Comparison of ENCODE assay signal across 10 cellular contexts in genomic region chr1:54227091-54227602, GRCh38. TPM values are rescaled to one million over a fixed set of nuclear protein-coding genes. Genes with fewer than 3 reads are reported as not detected.
DNase-seq lines count a peak whose midpoint lies in the region; ATAC-seq, FAIRE-seq and TF ChIP-seq lines count a peak whose summit lies in the region.
"Had no signal": no experiment of that assay in that cellular context is flagged by ENCODE, and none has a peak within 500 bp of the region (broad histone marks: within the 10 kb centered on the region; RNA-seq: fewer than 3 reads in every experiment).

No MANE protein-coding gene starts in this region.

- BruUV-seq in HCT116 (replicated peaks; lab: Mats Ljungman, UMichigan): no TSS peak

- no peak overlapping the region for H2AFZ ChIP-seq in HCT116 (ENCODE audit: low read depth, low read length, poor library complexity, severe bottlenecking)

- 33% methylated on average over 6 of the region's 8 CpGs for WGBS in A549 (ENCODE audit: missing lambda C conversion rate)

- H3K9me3 ChIP-seq in A549: no peaks in the 10 kb centered on the region
- no peaks in the 10 kb centered on the region for H3K9me3 ChIP-seq in HCT116 (ENCODE audit: control insufficient read depth in 1 of 2, insufficient read depth in 1 of 2, low read depth in 1 of 2, low read length in 2 of 2)

- CTCF ChIA-PET in A549 (lab: Yijun Ruan, JAX): interaction anchor here (0.8 to 1.2 kb wide), 2 partner anchors 151 to 262 kb away, joined by 3 to 4 read pairs; no protein-coding TSS in a partner anchor
- CTCF ChIA-PET in HCT116 (lab: Charles Lee): no interaction called here
- CTCF ChIA-PET in activated CD4-positive, alpha-beta memory T cell treated with anti-CD3 and anti-CD28 coated beads, Interleukin-2, amount 10 ng/mL, durations not matched to agents 7 days and 5 days (lab: Charles Lee): no interaction called here

- peaks cover 22% of the 10 kb centered on the region; the same call in 1 of the 3 replicates for H3K4me1 ChIP-seq in A549
- H3K4me1 ChIP-seq in HCT116 (ENCODE audit: control insufficient read depth in 1 of 2, insufficient read depth in 2 of 2, low read length in 2 of 2): peaks cover 23 to 37% of the 10 kb centered on the region in 2 experiments

- TF ChIP-seq POLR2A in A549 (IDR thresholded peaks at IDR 0.05; ENCODE audit: low read length) (no peak), HCT116 (IDR thresholded peaks at IDR 0.05; ENCODE audit: borderline replicate concordance, extremely low read depth, insufficient read depth, insufficient read length) (no peak)

- H3K27me3 ChIP-seq in HCT116 (ENCODE audit: insufficient read depth, low read length): no peaks in the 10 kb centered on the region

- no peaks in the 10 kb centered on the region for H3K27me3 Mint-ChIP-seq in activated CD4-positive, alpha-beta memory T cell treated with anti-CD3 and anti-CD28 coated beads, Interleukin-2, amount 10 ng/mL, durations not matched to agents 7 days and 5 days

- H3K9me3 Mint-ChIP-seq in activated CD4-positive, alpha-beta memory T cell treated with anti-CD3 and anti-CD28 coated beads, Interleukin-2, amount 10 ng/mL, durations not matched to agents 7 days and 5 days: no peaks in the 10 kb centered on the region

- H4K20me1 ChIP-seq in HCT116 (ENCODE audit: insufficient read depth): no peaks in the 10 kb centered on the region

- H3K4me3 Mint-ChIP-seq in activated CD4-positive, alpha-beta memory T cell treated with anti-CD3 and anti-CD28 coated beads, Interleukin-2, amount 10 ng/mL, durations not matched to agents 7 days and 5 days: no peak overlapping the region

- POLR2A ChIA-PET in A549 (lab: Yijun Ruan, JAX): no interaction called here
- POLR2A ChIA-PET in HCT116 (lab: Charles Lee): interaction anchor here (0.7 kb wide), 1 partner anchor 300 kb away, joined by 5 read pairs; no protein-coding TSS in a partner anchor
- POLR2A ChIA-PET in activated CD4-positive, alpha-beta memory T cell treated with anti-CD3 and anti-CD28 coated beads, Interleukin-2, amount 10 ng/mL, durations not matched to agents 7 days and 5 days (lab: Charles Lee): interaction anchor here (1.6 to 4.0 kb wide), 2 partner anchors 24 to 27 kb away, joined by 4 to 21 read pairs; partner anchors contain the start of genes CYB5RL and MRPL37

- TF ChIP-seq RAD21 in A549 (conservative IDR thresholded peaks at IDR 0.05 in 1 of 2, IDR thresholded peaks at IDR 0.05 in 1 of 2) (no peak), HCT116 (IDR thresholded peaks at IDR 0.05; ENCODE audit: low read depth) (no peak; the same call in 1 of the 2 replicates)

- peak; percentile 87 to 89 for ATAC-seq in A549
- ATAC-seq in HCT116: peak; percentile 89
- ATAC-seq in left lobe of liver: peak; percentile 14
- ATAC-seq in HG03175 (IDR thresholded peaks at IDR 0.05; ENCODE audit: unreplicated experiment): no peak
- no peak for ATAC-seq in HG02623 (IDR thresholded peaks at IDR 0.05; ENCODE audit: unreplicated experiment)

- peaks cover 49% of the 10 kb centered on the region for H3K36me3 Mint-ChIP-seq in activated CD4-positive, alpha-beta memory T cell treated with anti-CD3 and anti-CD28 coated beads, Interleukin-2, amount 10 ng/mL, durations not matched to agents 7 days and 5 days (ENCODE audit: low read depth)

- peak overlapping the region; percentile 35 for H3K27ac Mint-ChIP-seq in activated CD4-positive, alpha-beta memory T cell treated with anti-CD3 and anti-CD28 coated beads, Interleukin-2, amount 10 ng/mL, durations not matched to agents 7 days and 5 days

- H3K4me3 ChIP-seq in A549 (no peak overlapping the region), HCT116 (replicated peaks in 1 of 2; ENCODE audit: low read depth in 1 of 2, low read length in 2 of 2) (no peak overlapping the region; a peak in 1 of 4 replicates)

- H3K9me2 ChIP-seq in HCT116 (ENCODE audit: insufficient read depth): no peaks in the 10 kb centered on the region

- TF ChIP-seq CTCF in A549 (IDR thresholded peaks at IDR 0.05) (no peak), HCT116 (IDR thresholded peaks at IDR 0.05 in 2 of 3, conservative IDR thresholded peaks at IDR 0.05 in 1 of 3; ENCODE audit: borderline replicate concordance in 1 of 3, insufficient read depth in 1 of 3, low read depth in 2 of 3, low read length in 2 of 3) (no peak)

- no peak for FAIRE-seq in A549 (lab: Jason Lieb, UNC)

- peaks cover 51% of the 10 kb centered on the region for H3K4me1 Mint-ChIP-seq in activated CD4-positive, alpha-beta memory T cell treated with anti-CD3 and anti-CD28 coated beads, Interleukin-2, amount 10 ng/mL, durations not matched to agents 7 days and 5 days

- H3K79me2 ChIP-seq in HCT116 (ENCODE audit: insufficient read depth, low read length): no peaks in the 10 kb centered on the region

- RAD21 ChIA-PET in HCT116 (lab: Charles Lee; ENCODE audit: low non-redundant PET in 1 of 2, low total read pairs in 2 of 2, uncharacterized antibody in 2 of 2, unreplicated experiment in 2 of 2): interaction anchor here in 1 of 2 experiments (0.6 kb wide), 1 partner anchor 167 kb away, joined by 3 read pairs; no protein-coding TSS in a partner anchor

- no peak overlapping the region for H3K9ac ChIP-seq in HCT116 (ENCODE audit: low read length)

- TF ChIP-seq EP300 in A549 (IDR thresholded peaks at IDR 0.05): no peak

- no peaks in the 10 kb centered on the region for H3K36me3 ChIP-seq in HCT116 (ENCODE audit: control insufficient read depth in 1 of 2, insufficient read depth in 2 of 2, low read length in 2 of 2)

- peak; percentile 31 to 49 for DNase-seq in A549 (ENCODE audit: low read depth in 1 of 2, low spot score in 1 of 2)
- peak; percentile 48 for DNase-seq in HCT116 (ENCODE audit: low read depth, low spot score)
- no peak for DNase-seq in activated CD4-positive, alpha-beta memory T cell treated with anti-CD3 and anti-CD28 coated beads, Interleukin-2, amount 10 ng/mL, durations not matched to agents 7 days and 5 days
- no peak for DNase-seq in left lobe of liver (ENCODE audit: low spot score)
- no peak for DNase-seq in SKM-1 treated with dmso at 0.1 percent for 144 hours (lab: John Stamatoyannopoulos, UW; ENCODE audit: unreplicated experiment)
- no peak for DNase-seq in pons (ENCODE audit: low spot score)
- DNase-seq: activated CD4-positive, CD25-positive, alpha-beta regulatory T cell; GF-D8 had no signal

- intact Hi-C loops in HCT116 (cut with micrococcal nuclease): no loop called here

- H3K27ac ChIP-seq in A549: peak overlapping the region; percentile 27 to 82; a peak in 4 of 6 replicates
- H3K27ac ChIP-seq in HCT116 (ENCODE audit: low read depth, low read length): no peak overlapping the region; the same call in 1 of the 2 replicates

- H3K4me2 ChIP-seq in A549 (peak overlapping the region; percentile 60), HCT116 (ENCODE audit: low read length) (peak overlapping the region; percentile 66)

TF ChIP-seq in A549, 52 proteins besides CTCF, POLR2A, EP300 and RAD21 (continues in another document):
- no peak for TF ChIP-seq HMGXB4 (CRISPR knock-in tag; IDR thresholded peaks at IDR 0.05; ENCODE audit: borderline replicate concordance)

TF ChIP-seq in HCT116, 20 proteins besides CTCF, POLR2A, EP300 and RAD21:
- TF ChIP-seq ZFX (IDR thresholded peaks at IDR 0.05) (no peak), JUND (IDR thresholded peaks at IDR 0.05) (peak; percentile 68), EGR1 (IDR thresholded peaks at IDR 0.05; ENCODE audit: low read depth) (no peak), TCF7L2 (IDR thresholded peaks at IDR 0.05; ENCODE audit: borderline replicate concordance, extremely low read depth, insufficient read depth, insufficient read length) (peak; percentile 26), FOSL1 (IDR thresholded peaks at IDR 0.05; ENCODE audit: low read depth) (peak; percentile 67), SP1 (IDR thresholded peaks at IDR 0.05; ENCODE audit: low read depth) (peak; percentile 45)

RNA-seq across cellular contexts. Expression of gene MRPL37, which starts 27.2 kb away (rescaled TPM):
- polyA plus RNA-seq in A549 (2011; rRNA removed) (16.2 and 33.0 TPM in 2 replicates), A549 (2017; fragmentation: RNase III; extraction: RNeasy Plus Mini Kit Qiagen cat#74134 plus additional on column Dnase treatment) (64.8 to 70.4 TPM (median 68.9 TPM) in 3 replicates)
- 15.8 and 20.6 TPM in 2 replicates for polyA plus RNA-seq in A549 (2012; cell fraction: cytosol; rRNA removed)
- polyA plus RNA-seq in A549 (2012; cell fraction: nucleus; rRNA removed): 11.7 and 27.6 TPM in 2 replicates
- polyA minus RNA-seq in A549 (2011; rRNA and poly(A)+ RNA removed): 14.1 and 16.1 TPM in 2 replicates
- total RNA-seq in HCT116 (2021; ENCODE audit: unreplicated experiment) (132 TPM), left lobe of liver (88.9 TPM)
- polyA plus RNA-seq in HCT116 (2012): 98.1 and 139 TPM in 2 replicates
- 10 to 100 TPM; 88.0 to 91.9 TPM for total RNA-seq in activated CD4-positive, alpha-beta memory T cell treated with anti-CD3 and anti-CD28 coated beads, Interleukin-2, amount 10 ng/mL, durations not matched to agents 7 days and 5 days

RNA-seq across cellular contexts. Expression of gene CYB5RL, which starts 27.3 kb away (rescaled TPM):
- 3.6 and 5.0 TPM in 2 replicates for polyA plus RNA-seq in A549 (2011; rRNA removed)
- polyA plus RNA-seq in A549 (2012; cell fraction: cytosol; rRNA removed): 4.2 and 4.6 TPM in 2 replicates
- polyA plus RNA-seq in A549 (2012; cell fraction: nucleus; rRNA removed): 7.7 and 8.4 TPM in 2 replicates
- polyA plus RNA-seq in A549 (2017; fragmentation: RNase III; extraction: RNeasy Plus Mini Kit Qiagen cat#74134 plus additional on column Dnase treatment): 3.4 to 4.2 TPM (median 4.0 TPM) in 3 replicates
- 5.0 and 6.0 TPM in 2 replicates for polyA minus RNA-seq in A549 (2011; rRNA and poly(A)+ RNA removed)
- total RNA-seq in HCT116 (2021; ENCODE audit: unreplicated experiment): 11.7 TPM
- 3.6 and 5.4 TPM in 2 replicates for polyA plus RNA-seq in HCT116 (2012)
- 10 to 100 TPM in 1 of 2 experiments, 1 to 10 TPM in 1; 8.9 to 10.0 TPM for total RNA-seq in activated CD4-positive, alpha-beta memory T cell treated with anti-CD3 and anti-CD28 coated beads, Interleukin-2, amount 10 ng/mL, durations not matched to agents 7 days and 5 days
- 3.5 TPM for total RNA-seq in left lobe of liver

Comparison
In these comparisons a context has a peak if more than half of its experiments do, and no peak if none do; other contexts are left out.
1. ATAC-seq: peak in A549 (2 of 2), HCT116 (single experiment) and left lobe of liver (single experiment); none in HG03175 (single experiment) and HG02623 (single experiment).
2. DNase-seq: peak in A549 (2 of 2) and HCT116 (single experiment); none in activated CD4-positive, alpha-beta memory T cell treated with anti-CD3 and anti-CD28 coated beads, Interleukin-2, amount 10 ng/mL, durations not matched to agents 7 days and 5 days (single experiment), left lobe of liver (single experiment), SKM-1 treated with dmso at 0.1 percent for 144 hours (single experiment) and pons (single experiment).